Comparison of ENCODE assay signal across 9 cellular contexts in genomic region chr2:172095905-172096660, GRCh38. TPM values are rescaled to one million over a fixed set of nuclear protein-coding genes. Genes with fewer than 3 reads are reported as not detected.
A peak's percentile ranks its signal among the peaks of the same experiment; 100 is the strongest.
DNase-seq lines count a peak whose midpoint lies in the region; ATAC-seq and TF ChIP-seq lines count a peak whose summit lies in the region.
"Had no signal": no experiment of that assay in that cellular context is flagged by ENCODE, and none has a peak within 500 bp of the region (broad histone marks: within the 10 kb centered on the region; RNA-seq: fewer than 3 reads in every experiment).

No MANE protein-coding gene starts in this region.

- POLR2A ChIA-PET in Panc1 (lab: Charles Lee) = interaction anchor here (0.6 kb wide), 1 partner anchor 657 kb away, joined by 11 read pairs; no protein-coding TSS in a partner anchor

- H4K20me1 ChIP-seq in smooth muscle cell (ENCODE audit: low read depth) = peaks cover 4% of the 10 kb centered on the region

- no peak for TF ChIP-seq POLR2A in esophagus squamous epithelium (IDR thresholded peaks at IDR 0.05)

- H3K4me3 ChIP-seq in Panc1 (ENCODE audit: low read depth in 2 of 2, low read length in 2 of 2) (peak overlapping the region; percentile 56 to 67), esophagus squamous epithelium (peak overlapping the region in 3 of 4 donors; percentile 31 to 65 (median 44)), smooth muscle cell (peak overlapping the region; percentile 62)

- peaks cover 17% of the 10 kb centered on the region for H3F3A ChIP-seq in smooth muscle cell (ENCODE audit: low read depth)

- H3K4me1 ChIP-seq in Panc1 (ENCODE audit: control insufficient read depth, insufficient read depth, low read length) (peaks cover 37% of the 10 kb centered on the region), esophagus squamous epithelium (peaks cover 49 to 73% (median 60%) of the 10 kb centered on the region in 3 donors), smooth muscle cell (ENCODE audit: low read depth) (peaks cover 60% of the 10 kb centered on the region)

- peak overlapping the region; percentile 57 for H2AFZ ChIP-seq in smooth muscle cell (ENCODE audit: low read depth)

- intact Hi-C loops in Panc1 (cut with micrococcal nuclease; ENCODE audit: unreplicated experiment) = no loop called here
- intact Hi-C loops in esophagus squamous epithelium (cut with DNase I) = no loop called here

- peaks cover 5% of the 10 kb centered on the region for H3K79me2 ChIP-seq in smooth muscle cell (ENCODE audit: low read depth)

- CTCF ChIA-PET in Panc1 (lab: Charles Lee) = interaction anchor here (0.7 to 0.9 kb wide), 3 partner anchors 10 to 117 kb away, joined by 3 to 4 read pairs (median 3); no protein-coding TSS in a partner anchor

- H3K4me2 ChIP-seq in smooth muscle cell = peak overlapping the region; percentile 97

- in situ Hi-C loops in Panc1 (cut with HindIII; ENCODE audit: low pct_unique_long_range_greater_than_20kb, low sequenced_read_pairs) = no loop called here

- BruUV-seq in Panc1 (replicated peaks; lab: Mats Ljungman, UMichigan) = no TSS peak

- peak; percentile 6; the same call in 1 of the 2 replicates for ATAC-seq in Panc1
- no peak for ATAC-seq in HG02763 (IDR thresholded peaks at IDR 0.05; ENCODE audit: unreplicated experiment)
- ATAC-seq in HG03432 (IDR thresholded peaks at IDR 0.05; ENCODE audit: unreplicated experiment) = no peak

- WGBS in esophagus squamous epithelium, 2 donors = 4 to 8% methylated on average over 16 to 20 of the region's 42 CpGs
- WGBS in smooth muscle cell (ENCODE audit: low lambda C conversion rate) = 1% methylated on average over 35 of the region's 42 CpGs

- H3K27me3 ChIP-seq in Panc1 (ENCODE audit: control insufficient read depth, insufficient read depth, low read length) (no peaks in the 10 kb centered on the region; the same call in 1 of the 2 replicates), esophagus squamous epithelium (peaks cover 67 to 100% (median 93%) of the 10 kb centered on the region in 4 donors), smooth muscle cell (ENCODE audit: low read depth) (peaks cover 64% of the 10 kb centered on the region)

- H3K9ac ChIP-seq in smooth muscle cell (ENCODE audit: low read depth) = peak overlapping the region; percentile 81

- TF ChIP-seq CTCF in Panc1 (IDR thresholded peaks at IDR 0.05) (peak; percentile 77), esophagus squamous epithelium (IDR thresholded peaks at IDR 0.05) (no peak), smooth muscle cell (IDR thresholded peaks at IDR 0.05; ENCODE audit: borderline replicate concordance, insufficient read depth, poor library complexity, severe bottlenecking) (peak; percentile 19)

- H3K36me3 ChIP-seq in Panc1 (ENCODE audit: control insufficient read depth, insufficient read depth, low read length) = no peaks in the 10 kb centered on the region
- no peaks in the 10 kb centered on the region for H3K36me3 ChIP-seq in esophagus squamous epithelium
- H3K36me3 ChIP-seq in smooth muscle cell (ENCODE audit: low read depth) = no peaks in the 10 kb centered on the region

- H3K27ac ChIP-seq in Panc1 (ENCODE audit: low read length) (peak overlapping the region; percentile 82), esophagus squamous epithelium (no peak overlapping the region), smooth muscle cell (ENCODE audit: low read depth) (peak overlapping the region; percentile 89)

- H3K9me3 ChIP-seq in Panc1 (ENCODE audit: control insufficient read depth, insufficient read depth, low read depth, low read length) = no peaks in the 10 kb centered on the region
- H3K9me3 ChIP-seq in esophagus squamous epithelium = no peaks in the 10 kb centered on the region
- H3K9me3 ChIP-seq in smooth muscle cell (replicated peaks; ENCODE audit: low read depth) = no peaks in the 10 kb centered on the region

- peak; percentile 24 for DNase-seq in activated T-cell treated with anti-CD3 and anti-CD28 coated beads, Interleukin-2, amount 50 U/mL, for 1 hour
- DNase-seq in activated T-cell treated with anti-CD3 and anti-CD28 coated beads for 4 hours = no peak
- no peak for DNase-seq in Panc1 (ENCODE audit: low read depth, low spot score)
- DNase-seq in esophagus squamous epithelium (lab: John Stamatoyannopoulos, UW) = no peak
- DNase-seq in smooth muscle cell (lab: John Stamatoyannopoulos, UW; ENCODE audit: unreplicated experiment) = no peak
- DNase-seq in hippocampal formation (lab: John Stamatoyannopoulos, UW) = no peak

RNA-seq across cellular contexts. Expression of gene DLX2, which starts 6.6 kb away (rescaled TPM):
- total RNA-seq in Panc1 (2021; ENCODE audit: unreplicated experiment) (4.4 TPM), esophagus squamous epithelium (not detected), smooth muscle cell (1.9 and 3.6 TPM in 2 replicates)
- polyA plus RNA-seq in Panc1 (2012; ENCODE audit: insufficient read length) = 1.7 TPM
- 1.9 and 8.5 TPM in 2 replicates for polyA plus RNA-seq in smooth muscle cell
- total RNA-seq: dermis microvascular lymphatic vessel endothelial cell had no signal

RNA-seq across cellular contexts. Expression of gene DLX1, which starts 10.8 kb away (rescaled TPM):
- total RNA-seq in Panc1 (2021; ENCODE audit: unreplicated experiment) = 3.5 TPM
- polyA plus RNA-seq in Panc1 (2012; ENCODE audit: insufficient read length) = 2.7 TPM
- total RNA-seq in esophagus squamous epithelium = not detected
- total RNA-seq in smooth muscle cell = 2.0 and 3.5 TPM in 2 replicates
- polyA plus RNA-seq in smooth muscle cell = 3.3 and 8.0 TPM in 2 replicates

Comparison
In these comparisons a context has a peak if more than half of its experiments do, and no peak if none do; other contexts are left out.
1. H3K27ac ChIP-seq: peak in Panc1 (single experiment) and smooth muscle cell (single experiment); none in esophagus squamous epithelium (0 of 4).
2. CTCF ChIP-seq: peak in Panc1 (single experiment) and smooth muscle cell (single experiment); none in esophagus squamous epithelium (0 of 6).
3. Peak in every context shown above with its lines, with median percentiles within 50 percentile points of each other: H3K4me3 ChIP-seq.